ENCODE assay signal across 15 cellular contexts in genomic region chr2:242038166-242038927, GRCh38.
"Had no signal": no experiment of that assay in that cellular context is flagged by ENCODE, and none has a peak within 500 bp of the region (broad histone marks: within the 10 kb centered on the region; RNA-seq: fewer than 3 reads in every experiment).

No MANE protein-coding gene starts in this region.

- H3K4me3 Mint-ChIP-seq: activated CD8-positive, alpha-beta T cell treated with anti-CD3 and anti-CD28 coated beads, Interleukin-2, amount 10 ng/mL, durations not matched to agents 7 days and 5 days; natural killer cell had no signal

- H3K9me3 Mint-ChIP-seq: immature natural killer cell, natural killer cell had no signal

- H3K9me3 ChIP-seq: body of pancreas, psoas muscle had no signal

- H3K36me3 Mint-ChIP-seq: natural killer cell had no signal

- H3K27ac Mint-ChIP-seq: activated CD8-positive, alpha-beta T cell treated with anti-CD3 and anti-CD28 coated beads, Interleukin-2, amount 10 ng/mL, durations not matched to agents 7 days and 5 days; immature natural killer cell; natural killer cell had no signal

- H3K27me3 ChIP-seq: body of pancreas had no signal

- ATAC-seq: activated CD8-positive, alpha-beta T cell treated with anti-CD3 and anti-CD28 coated beads, Interleukin-2, amount 10 ng/mL, durations not matched to agents 7 days and 5 days; body of pancreas; left cardiac atrium; natural killer cell; psoas muscle; stimulated activated naive CD8-positive, alpha-beta T cell treated with anti-CD3 and anti-CD28 coated beads, Interleukin-15, Interleukin-2, amounts not matched to agents 100 U/mL and 50 U/mL, for 24 hours had no signal

- H3K4me3 ChIP-seq: body of pancreas, psoas muscle had no signal

- DNase-seq: activated CD8-positive, alpha-beta memory T cell treated with anti-CD3 and anti-CD28 coated beads, Interleukin-2, amount 50 U/mL, for 48 hours; activated CD8-positive, alpha-beta T cell treated with anti-CD3 and anti-CD28 coated beads, Interleukin-2, amount 10 ng/mL, durations not matched to agents 7 days and 5 days; activated naive CD4-positive, alpha-beta T cell treated with anti-CD3 and anti-CD28 coated beads, Interleukin-2, amount 50 U/mL, for 16 hours; body of pancreas; dermis blood vessel endothelial cell; erythroblast; immature natural killer cell; left cardiac atrium; mammary epithelial cell; natural killer cell; stimulated activated CD4-positive, alpha-beta T cell treated with anti-CD3 and anti-CD28 coated beads, Interleukin-4, amount 100 ng/mL, for 1 hour; stimulated activated CD8-positive, alpha-beta memory T cell treated with anti-CD3 and anti-CD28 coated beads, Interleukin-4, amount 100 ng/mL, for 48 hours; stimulated activated naive CD8-positive, alpha-beta T cell treated with anti-CD3 and anti-CD28 coated beads, Interleukin-15, Interleukin-2, amounts not matched to agents 100 U/mL and 50 U/mL, for 24 hours; SW 1271 had no signal

- H3K4me1 ChIP-seq: psoas muscle had no signal

- H3K27ac ChIP-seq: body of pancreas, psoas muscle had no signal
